In the genomic region with DNA sequence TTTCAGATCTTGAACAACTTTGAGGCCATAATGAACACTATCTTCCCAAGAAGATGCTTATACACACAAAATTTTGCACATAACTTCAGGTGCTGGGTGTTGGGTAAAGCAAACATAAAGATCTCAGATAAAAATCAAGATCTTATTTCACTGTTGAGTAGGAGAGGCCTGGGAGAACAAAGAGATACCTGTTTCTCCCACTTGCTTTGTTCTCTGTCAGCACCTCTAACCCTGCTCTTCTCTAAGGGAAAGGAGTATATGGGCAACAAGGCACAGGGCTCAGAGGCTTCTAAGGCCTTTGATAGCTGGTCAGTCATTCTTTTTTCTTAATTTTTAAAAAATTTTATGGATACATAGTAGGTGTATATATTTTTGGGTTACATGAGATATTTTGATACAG, we compare ENCODE assay signal across 29 cellular contexts.
"Had no signal": no experiment of that assay in that cellular context is flagged by ENCODE, and none has a peak within 500 bp of the region (broad histone marks: within the 10 kb centered on the region; RNA-seq: fewer than 3 reads in every experiment).

No MANE protein-coding gene starts in this region.

- H3K4me2 ChIP-seq: hepatocyte, smooth muscle cell had no signal

- ATAC-seq: foreskin keratinocyte; gastroesophageal sphincter; heart left ventricle; left cardiac atrium; left lung; mucosa of descending colon; natural killer cell treated with Interleukin-12 subunit alpha and Interleukin-12 subunit beta and Interleukin-15 and Interleukin-18, amount 100 ng/mL, for 72 hours; pancreas; sciatic nerve; stimulated activated naive CD8-positive, alpha-beta T cell treated with anti-CD3 and anti-CD28 coated beads, Interleukin-15, amount 100 ng/mL, for 72 hours had no signal

- H3K36me3 ChIP-seq: esophagus muscularis mucosa, gastroesophageal sphincter, heart left ventricle, left lung, neutrophil, pancreas, suprapubic skin, vagina had no signal

- H3K9me3 ChIP-seq: esophagus muscularis mucosa, gastroesophageal sphincter, heart left ventricle, mucosa of descending colon, neutrophil, pancreas, suprapubic skin, vagina had no signal

- H3K27ac ChIP-seq: esophagus muscularis mucosa, foreskin keratinocyte, gastroesophageal sphincter, heart left ventricle, hepatocyte, left lung, neutrophil, pancreas, suprapubic skin, vagina had no signal

- H3K27me3 ChIP-seq: esophagus muscularis mucosa, foreskin keratinocyte, gastroesophageal sphincter, heart left ventricle, hepatocyte, left lung, neutrophil, pancreas, suprapubic skin, vagina had no signal

- H2AFZ ChIP-seq: hepatocyte had no signal

- H3K27ac Mint-ChIP-seq: mesothelial cell of epicardium; naive B cell; natural killer cell treated with Interleukin-12 subunit alpha and Interleukin-12 subunit beta and Interleukin-15 and Interleukin-18, amount 100 ng/mL, for 72 hours; stimulated activated naive CD8-positive, alpha-beta T cell treated with anti-CD3 and anti-CD28 coated beads, Interleukin-15, amount 100 ng/mL, for 72 hours had no signal

- H3K9me3 Mint-ChIP-seq: naive B cell; natural killer cell treated with Interleukin-12 subunit alpha and Interleukin-12 subunit beta and Interleukin-15 and Interleukin-18, amount 100 ng/mL, for 72 hours; neural crest cell; stimulated activated naive CD8-positive, alpha-beta T cell treated with anti-CD3 and anti-CD28 coated beads, Interleukin-15, amount 100 ng/mL, for 72 hours had no signal

- H3K4me3 ChIP-seq: esophagus muscularis mucosa, gastroesophageal sphincter, heart left ventricle, hepatocyte, left lung, mucosa of descending colon, pancreas, smooth muscle cell, suprapubic skin, vagina had no signal

- DNase-seq: dermis blood vessel endothelial cell; effector memory CD4-positive, alpha-beta T cell; foreskin keratinocyte; heart left ventricle; kidney; left cardiac atrium; left lung; mesenchymal stem cell; mucosa of descending colon; naive B cell; pancreas; stimulated activated CD4-positive, alpha-beta T cell treated with anti-CD3 and anti-CD28 coated beads, Interleukin-12 subunit alpha, Interleukin-12 subunit beta, amount 100 ng/mL, for 4 hours; stimulated activated CD4-positive, alpha-beta T cell treated with anti-CD3 and anti-CD28 coated beads, Interleukin-1b, Interleukin-23, amount 100 ng/mL, for 48 hours; stimulated activated CD4-positive, alpha-beta T cell treated with anti-CD3 and anti-CD28 coated beads, Interleukin-4, amount 100 ng/mL, for 1 hour; stimulated activated CD8-positive, alpha-beta memory T cell treated with anti-CD3 and anti-CD28 coated beads, Interleukin-4, amount 100 ng/mL, for 48 hours; stimulated activated naive CD4-positive, alpha-beta T cell; stimulated activated naive CD8-positive, alpha-beta T cell treated with anti-CD3 and anti-CD28 coated beads, Interleukin-15, amount 100 ng/mL, for 72 hours; trophoblast cell had no signal

- H3K36me3 Mint-ChIP-seq: mesothelial cell of epicardium; naive B cell; natural killer cell treated with Interleukin-12 subunit alpha and Interleukin-12 subunit beta and Interleukin-15 and Interleukin-18, amount 100 ng/mL, for 72 hours had no signal

- H3K27me3 Mint-ChIP-seq: naive B cell; natural killer cell treated with Interleukin-12 subunit alpha and Interleukin-12 subunit beta and Interleukin-15 and Interleukin-18, amount 100 ng/mL, for 72 hours; stimulated activated naive CD8-positive, alpha-beta T cell treated with anti-CD3 and anti-CD28 coated beads, Interleukin-15, amount 100 ng/mL, for 72 hours had no signal

- H3K4me1 ChIP-seq: foreskin keratinocyte had no signal

- H3K4me3 Mint-ChIP-seq: mesothelial cell of epicardium; natural killer cell treated with Interleukin-12 subunit alpha and Interleukin-12 subunit beta and Interleukin-15 and Interleukin-18, amount 100 ng/mL, for 72 hours; neural crest cell; stimulated activated naive CD8-positive, alpha-beta T cell treated with anti-CD3 and anti-CD28 coated beads, Interleukin-15, amount 100 ng/mL, for 72 hours had no signal
